ENCODE assay signal across 10 cellular contexts in the genomic region with DNA sequence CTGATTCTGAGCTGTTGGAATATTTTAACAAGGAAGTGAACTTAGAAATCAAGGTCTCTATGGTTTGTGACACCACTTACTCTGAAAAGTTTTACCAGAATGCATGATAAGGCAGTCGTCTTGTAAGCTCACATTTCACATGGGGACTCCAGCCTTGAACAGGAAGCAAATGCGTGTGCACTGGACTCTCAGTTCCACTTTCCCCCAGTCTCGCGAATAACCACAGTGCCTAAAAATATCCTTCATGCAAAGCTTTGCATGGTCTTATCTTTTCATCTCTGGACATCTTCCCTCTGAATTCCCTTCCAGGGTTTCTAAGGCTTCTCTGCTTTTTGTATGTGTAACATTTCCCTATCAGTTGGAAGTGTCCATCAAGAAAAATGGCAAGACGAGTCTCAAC.
A peak's percentile ranks its signal among the peaks of the same experiment; 100 is the strongest.
DNase-seq lines count a peak whose midpoint lies in the region; ATAC-seq and TF ChIP-seq lines count a peak whose summit lies in the region.
"Had no signal": no experiment of that assay in that cellular context is flagged by ENCODE, and none has a peak within 500 bp of the region (broad histone marks: within the 10 kb centered on the region; RNA-seq: fewer than 3 reads in every experiment).

No MANE protein-coding gene starts in this region.

- H3K4me1 Mint-ChIP-seq in activated T-helper 2 cell treated with anti-CD3 and anti-CD28 coated beads, Interferon-gamma antibody, Interleukin-2, Interleukin-4, amounts not matched to agents 10 μg/mL and 5 μg/mL and 100 μg/mL, durations not matched to agents 14 hours and 24 hours and 36 hours (ENCODE audit: low read depth): no peaks in the 10 kb centered on the region
- H3K4me1 Mint-ChIP-seq: activated naive CD4-positive, alpha-beta T cell treated with anti-CD3 and anti-CD28 coated beads, Interleukin-2, amount 10 ng/mL, durations not matched to agents 7 days and 5 days had no signal

- no peaks in the 10 kb centered on the region for H3K9me2 ChIP-seq in MM.1S (replicated peaks; ENCODE audit: insufficient read depth, low read length)

- no peak for TF ChIP-seq CTCF in MM.1S (IDR thresholded peaks at IDR 0.05; ENCODE audit: low read length)

- no peak overlapping the region for H2AFZ ChIP-seq in MM.1S (ENCODE audit: low read length)

- peaks cover 9% of the 10 kb centered on the region for H3F3A ChIP-seq in MM.1S (ENCODE audit: insufficient read depth, low read length)

- H3K79me2 ChIP-seq in MM.1S (ENCODE audit: low read length): no peaks in the 10 kb centered on the region

- H3K36me3 ChIP-seq in BLaER1 (no peaks in the 10 kb centered on the region), MM.1S (replicated peaks; ENCODE audit: insufficient read depth, low read length) (no peaks in the 10 kb centered on the region)

- H4K20me1 ChIP-seq in BLaER1 (no peaks in the 10 kb centered on the region), MM.1S (ENCODE audit: insufficient read depth, low read length) (no peaks in the 10 kb centered on the region)

- H3K27ac ChIP-seq in BLaER1 (no peak overlapping the region; the same call in 1 of the 2 replicates), MM.1S (ENCODE audit: low read length) (peak overlapping the region; percentile 94)
- H3K27ac ChIP-seq: A549 had no signal

- H3K27me3 Mint-ChIP-seq in activated T-helper 2 cell treated with anti-CD3 and anti-CD28 coated beads, Interferon-gamma antibody, Interleukin-2, Interleukin-4, amounts not matched to agents 10 μg/mL and 5 μg/mL and 100 μg/mL, durations not matched to agents 14 hours and 24 hours and 36 hours (ENCODE audit: low read depth): no peaks in the 10 kb centered on the region
- H3K27me3 Mint-ChIP-seq: activated naive CD4-positive, alpha-beta T cell treated with anti-CD3 and anti-CD28 coated beads, Interleukin-2, amount 10 ng/mL, durations not matched to agents 7 days and 5 days had no signal

- no peak overlapping the region for H3K4me3 Mint-ChIP-seq in activated T-helper 2 cell treated with anti-CD3 and anti-CD28 coated beads, Interferon-gamma antibody, Interleukin-2, Interleukin-4, amounts not matched to agents 10 μg/mL and 5 μg/mL and 100 μg/mL, durations not matched to agents 14 hours and 24 hours and 36 hours (ENCODE audit: low read depth)
- H3K4me3 Mint-ChIP-seq: activated naive CD4-positive, alpha-beta T cell treated with anti-CD3 and anti-CD28 coated beads, Interleukin-2, amount 10 ng/mL, durations not matched to agents 7 days and 5 days had no signal

- H3K27ac Mint-ChIP-seq in activated T-helper 2 cell treated with anti-CD3 and anti-CD28 coated beads, Interferon-gamma antibody, Interleukin-2, Interleukin-4, amounts not matched to agents 10 μg/mL and 5 μg/mL and 100 μg/mL, durations not matched to agents 14 hours and 24 hours and 36 hours: no peak overlapping the region
- H3K27ac Mint-ChIP-seq: activated naive CD4-positive, alpha-beta T cell treated with anti-CD3 and anti-CD28 coated beads, Interleukin-2, amount 10 ng/mL, durations not matched to agents 7 days and 5 days had no signal

- DNase-seq in MM.1S: peak; percentile 84
- no peak for DNase-seq in DMS79 (lab: John Stamatoyannopoulos, UW)
- DNase-seq in HPDE6-E6E7 (ENCODE audit: extremely low spot score): no peak
- DNase-seq in activated T-helper 2 cell treated with anti-CD3 and anti-CD28 coated beads, Interferon-gamma antibody, Interleukin-2, Interleukin-4, amounts not matched to agents 10 μg/mL and 5 μg/mL and 100 μg/mL, durations not matched to agents 14 hours and 24 hours and 36 hours (ENCODE audit: low spot score): no peak
- DNase-seq in left colon: no peak
- DNase-seq: activated naive CD4-positive, alpha-beta T cell treated with anti-CD3 and anti-CD28 coated beads, Interleukin-2, amount 10 ng/mL, durations not matched to agents 7 days and 5 days had no signal

- H3K4me3 ChIP-seq in BLaER1: no peak overlapping the region
- peak overlapping the region; percentile 36; the same call in 1 of the 2 replicates for H3K4me3 ChIP-seq in MM.1S (ENCODE audit: low read length)
- H3K4me3 ChIP-seq: A549 had no signal

- H3K4me1 ChIP-seq in BLaER1: peaks cover 24% of the 10 kb centered on the region
- peaks cover 49% of the 10 kb centered on the region for H3K4me1 ChIP-seq in MM.1S (ENCODE audit: low read length)
- H3K4me1 ChIP-seq: A549 had no signal

- intact Hi-C loops in activated T-helper 2 cell treated with anti-CD3 and anti-CD28 coated beads, Interferon-gamma antibody, Interleukin-2, Interleukin-4, amounts not matched to agents 10 μg/mL and 5 μg/mL and 100 μg/mL, durations not matched to agents 14 hours and 24 hours and 36 hours (cut with micrococcal nuclease): no loop called here
- intact Hi-C loops in left colon (cut with DNase I, micrococcal nuclease): no loop called here

- H3K9me3 Mint-ChIP-seq in activated T-helper 2 cell treated with anti-CD3 and anti-CD28 coated beads, Interferon-gamma antibody, Interleukin-2, Interleukin-4, amounts not matched to agents 10 μg/mL and 5 μg/mL and 100 μg/mL, durations not matched to agents 14 hours and 24 hours and 36 hours: peaks cover 18% of the 10 kb centered on the region
- H3K9me3 Mint-ChIP-seq: activated naive CD4-positive, alpha-beta T cell treated with anti-CD3 and anti-CD28 coated beads, Interleukin-2, amount 10 ng/mL, durations not matched to agents 7 days and 5 days had no signal

- H3K9me3 ChIP-seq in BLaER1: no peaks in the 10 kb centered on the region
- H3K9me3 ChIP-seq in MM.1S (replicated peaks; ENCODE audit: insufficient read depth, low read length): no peaks in the 10 kb centered on the region
- H3K9me3 ChIP-seq: A549 had no signal

- no peaks in the 10 kb centered on the region for H3K36me3 Mint-ChIP-seq in activated T-helper 2 cell treated with anti-CD3 and anti-CD28 coated beads, Interferon-gamma antibody, Interleukin-2, Interleukin-4, amounts not matched to agents 10 μg/mL and 5 μg/mL and 100 μg/mL, durations not matched to agents 14 hours and 24 hours and 36 hours (ENCODE audit: low read depth)
- H3K36me3 Mint-ChIP-seq: activated naive CD4-positive, alpha-beta T cell treated with anti-CD3 and anti-CD28 coated beads, Interleukin-2, amount 10 ng/mL, durations not matched to agents 7 days and 5 days had no signal

- ATAC-seq in GM19351 (IDR thresholded peaks at IDR 0.05; ENCODE audit: unreplicated experiment) (peak; percentile 94), HG02885 (IDR thresholded peaks at IDR 0.05; ENCODE audit: poor library complexity, unreplicated experiment) (peak; percentile 97), left colon (no peak)
- ATAC-seq: A549 had no signal

- H3K27me3 ChIP-seq in BLaER1 (no peaks in the 10 kb centered on the region), MM.1S (replicated peaks; ENCODE audit: insufficient read depth, low read length) (no peaks in the 10 kb centered on the region)

- H3K9ac ChIP-seq in BLaER1: no peak overlapping the region; the same call in 1 of the 2 replicates
- peak overlapping the region; percentile 52 for H3K9ac ChIP-seq in MM.1S (ENCODE audit: low read length)

- peak overlapping the region; percentile 57 for H3K4me2 ChIP-seq in BLaER1
- peak overlapping the region; percentile 70 for H3K4me2 ChIP-seq in MM.1S (ENCODE audit: low read depth, low read length)
- H3K4me2 ChIP-seq: A549 had no signal
